Comparison of ENCODE assay signal across 10 cellular contexts in genomic region chr3:186882881-186883685, GRCh38. TPM values are rescaled to one million over a fixed set of nuclear protein-coding genes. Genes with fewer than 3 reads are reported as not detected.
DNase-seq lines count a peak whose midpoint lies in the region; TF ChIP-seq lines count a peak whose summit lies in the region.
"Had no signal": no experiment of that assay in that cellular context is flagged by ENCODE, and none has a peak within 500 bp of the region (broad histone marks: within the 10 kb centered on the region; RNA-seq: fewer than 3 reads in every experiment).

No MANE protein-coding gene starts in this region.

- H3K27ac Mint-ChIP-seq in glutamatergic neuron (ENCODE audit: unreplicated experiment) = peak overlapping the region; percentile 17

- TF ChIP-seq EP300 in ovary (IDR thresholded peaks at IDR 0.05) = no peak

- no peaks in the 10 kb centered on the region for H3K27me3 Mint-ChIP-seq in glutamatergic neuron (ENCODE audit: unreplicated experiment)

- H3K4me3 ChIP-seq in ovary = no peak overlapping the region
- H3K4me3 ChIP-seq: BLaER1 treated with 17β-estradiol and CSF1 and Interleukin-3, amounts not matched to agents 10 nM and 100 nM had no signal

- peak; percentile 78 for DNase-seq in activated effector memory CD4-positive, alpha-beta T cell treated with anti-CD3 and anti-CD28 coated beads, Interleukin-2, amount 50 U/mL, for 16 hours
- DNase-seq in activated effector memory CD4-positive, alpha-beta T cell treated with Interleukin-2 at 50 U/mL for 16 hours = no peak
- peak in 2 of 3 experiments; percentile 18 to 30 for DNase-seq in activated CD8-positive, alpha-beta memory T cell treated with anti-CD3 and anti-CD28 coated beads for 48 hours (ENCODE audit: low read depth in 2 of 3, low spot score in 2 of 3)
- no peak for DNase-seq in glutamatergic neuron
- DNase-seq in stromal cell of bone marrow (ENCODE audit: low read depth) = peak; percentile 65
- DNase-seq in ovary = no peak
- DNase-seq in NCI-H69 (lab: John Stamatoyannopoulos, UW) = no peak
- no peak for DNase-seq in effector CD4-positive, alpha-beta T cell

- TF ChIP-seq CTCF in glutamatergic neuron (IDR thresholded peaks at IDR 0.05; ENCODE audit: partially characterized antibody, unreplicated experiment) (no peak), ovary (IDR thresholded peaks at IDR 0.05) (no peak)

- H3K9me3 ChIP-seq in ovary = no peaks in the 10 kb centered on the region

- H3K4me1 ChIP-seq in ovary (ENCODE audit: insufficient read depth) = no peaks in the 10 kb centered on the region

- H3K27ac ChIP-seq in ovary = no peak overlapping the region
- H3K27ac ChIP-seq: HL-60 had no signal

- H3K4me1 Mint-ChIP-seq in glutamatergic neuron (ENCODE audit: low read depth, unreplicated experiment) = peaks cover 16% of the 10 kb centered on the region

- no peaks in the 10 kb centered on the region for H3K36me3 Mint-ChIP-seq in glutamatergic neuron (ENCODE audit: unreplicated experiment)

- no peaks in the 10 kb centered on the region for H3K9me3 Mint-ChIP-seq in glutamatergic neuron (ENCODE audit: unreplicated experiment)

- H3K36me3 ChIP-seq in ovary = no peaks in the 10 kb centered on the region
- H3K36me3 ChIP-seq: BLaER1 treated with 17β-estradiol and CSF1 and Interleukin-3, amounts not matched to agents 10 nM and 100 nM had no signal

- WGBS in ovary, 3 donors = 85 to 93% (median 91%) methylated on average over 6 of the region's 6 CpGs

- intact Hi-C loops in ovary (cut with DNase I) = no loop called here

- no peak for TF ChIP-seq POLR2A in ovary (IDR thresholded peaks at IDR 0.05)

- H3K27me3 ChIP-seq in ovary = no peaks in the 10 kb centered on the region
- H3K27me3 ChIP-seq: BLaER1 treated with 17β-estradiol and CSF1 and Interleukin-3, amounts not matched to agents 10 nM and 100 nM had no signal

- no peak overlapping the region for H3K4me3 Mint-ChIP-seq in glutamatergic neuron (ENCODE audit: unreplicated experiment)

RNA-seq across cellular contexts. Expression of gene ADIPOQ, which starts 40.6 kb away (rescaled TPM):
- 0.15 TPM for total RNA-seq in glutamatergic neuron (ENCODE audit: unreplicated experiment)
- total RNA-seq in ovary = 1 to 10 TPM in 1 of 7 donors, not detected in 6; 1.1 TPM
- 1 to 10 TPM in 1 of 2 donors, not detected in 1; 6.0 TPM for polyA plus RNA-seq in ovary

RNA-seq across cellular contexts. Expression of gene ST6GAL1, which starts 47.2 kb away (rescaled TPM):
- total RNA-seq in glutamatergic neuron (ENCODE audit: unreplicated experiment) (156 TPM), ovary (10 to 100 TPM; 10.6 to 30.2 (median 28.1) TPM)
- 10 to 100 TPM; 13.7 to 55.2 TPM for polyA plus RNA-seq in ovary

Comparison
In these comparisons a context has a peak if more than half of its experiments do, and no peak if none do; other contexts are left out.
1. DNase-seq: peak in activated effector memory CD4-positive, alpha-beta T cell treated with anti-CD3 and anti-CD28 coated beads, Interleukin-2, amount 50 U/mL, for 16 hours (single experiment), activated CD8-positive, alpha-beta memory T cell treated with anti-CD3 and anti-CD28 coated beads for 48 hours (2 of 3) and stromal cell of bone marrow (single experiment); none in activated effector memory CD4-positive, alpha-beta T cell treated with Interleukin-2 at 50 U/mL for 16 hours (single experiment), glutamatergic neuron (single experiment), ovary (0 of 5), NCI-H69 (single experiment) and effector CD4-positive, alpha-beta T cell (single experiment).